Comparison of ENCODE assay signal across 1 cellular context in the genomic region with DNA sequence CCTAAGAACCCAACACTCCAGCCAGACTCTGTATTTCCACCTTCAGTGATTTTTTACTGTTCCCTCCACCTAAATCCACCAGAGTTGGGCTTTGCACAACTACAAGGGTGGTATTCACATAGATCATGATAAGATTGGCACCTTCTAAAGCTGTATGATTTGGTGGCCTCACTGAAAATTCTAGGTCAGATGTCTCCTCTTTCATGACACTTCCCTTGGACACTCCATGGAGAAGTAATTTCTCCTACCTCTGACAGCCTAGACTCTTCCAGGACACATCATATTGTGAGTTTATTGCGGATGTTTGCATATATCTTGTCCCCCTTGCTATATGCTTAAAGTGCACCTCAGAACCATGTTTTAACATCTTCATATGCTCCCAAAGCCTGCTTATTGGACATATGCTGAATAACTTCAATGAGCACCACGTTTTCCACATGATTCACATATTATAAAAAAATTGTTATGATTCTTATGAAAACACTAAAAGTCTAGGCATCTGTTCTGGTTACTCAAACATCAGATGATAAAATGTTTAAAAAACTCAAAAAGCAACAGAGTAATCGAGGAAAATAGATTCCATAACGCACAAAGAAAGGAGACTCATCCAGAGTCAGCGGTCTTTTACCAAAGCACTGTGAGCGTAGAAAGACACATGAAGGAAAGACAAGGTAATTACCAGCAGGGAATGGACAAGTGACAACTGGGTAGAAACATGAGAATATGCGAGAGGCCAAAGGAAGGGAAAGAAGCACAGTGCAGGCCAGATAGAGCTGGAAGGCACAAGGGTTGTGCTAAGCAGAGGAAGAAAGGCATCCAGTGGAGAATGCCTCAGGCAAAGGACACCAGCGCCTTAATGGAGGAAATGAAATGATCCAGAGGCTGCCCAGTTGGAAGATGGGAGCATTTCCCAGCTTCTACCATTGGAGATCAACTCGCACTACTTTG.
TF ChIP-seq lines count a peak whose summit lies in the region.

No MANE protein-coding gene starts in this region.

TF ChIP-seq in GM23338, 12 proteins besides CTCF, POLR2A, EP300 and RAD21 (continued from another document):
- TF ChIP-seq, protein P1, sequence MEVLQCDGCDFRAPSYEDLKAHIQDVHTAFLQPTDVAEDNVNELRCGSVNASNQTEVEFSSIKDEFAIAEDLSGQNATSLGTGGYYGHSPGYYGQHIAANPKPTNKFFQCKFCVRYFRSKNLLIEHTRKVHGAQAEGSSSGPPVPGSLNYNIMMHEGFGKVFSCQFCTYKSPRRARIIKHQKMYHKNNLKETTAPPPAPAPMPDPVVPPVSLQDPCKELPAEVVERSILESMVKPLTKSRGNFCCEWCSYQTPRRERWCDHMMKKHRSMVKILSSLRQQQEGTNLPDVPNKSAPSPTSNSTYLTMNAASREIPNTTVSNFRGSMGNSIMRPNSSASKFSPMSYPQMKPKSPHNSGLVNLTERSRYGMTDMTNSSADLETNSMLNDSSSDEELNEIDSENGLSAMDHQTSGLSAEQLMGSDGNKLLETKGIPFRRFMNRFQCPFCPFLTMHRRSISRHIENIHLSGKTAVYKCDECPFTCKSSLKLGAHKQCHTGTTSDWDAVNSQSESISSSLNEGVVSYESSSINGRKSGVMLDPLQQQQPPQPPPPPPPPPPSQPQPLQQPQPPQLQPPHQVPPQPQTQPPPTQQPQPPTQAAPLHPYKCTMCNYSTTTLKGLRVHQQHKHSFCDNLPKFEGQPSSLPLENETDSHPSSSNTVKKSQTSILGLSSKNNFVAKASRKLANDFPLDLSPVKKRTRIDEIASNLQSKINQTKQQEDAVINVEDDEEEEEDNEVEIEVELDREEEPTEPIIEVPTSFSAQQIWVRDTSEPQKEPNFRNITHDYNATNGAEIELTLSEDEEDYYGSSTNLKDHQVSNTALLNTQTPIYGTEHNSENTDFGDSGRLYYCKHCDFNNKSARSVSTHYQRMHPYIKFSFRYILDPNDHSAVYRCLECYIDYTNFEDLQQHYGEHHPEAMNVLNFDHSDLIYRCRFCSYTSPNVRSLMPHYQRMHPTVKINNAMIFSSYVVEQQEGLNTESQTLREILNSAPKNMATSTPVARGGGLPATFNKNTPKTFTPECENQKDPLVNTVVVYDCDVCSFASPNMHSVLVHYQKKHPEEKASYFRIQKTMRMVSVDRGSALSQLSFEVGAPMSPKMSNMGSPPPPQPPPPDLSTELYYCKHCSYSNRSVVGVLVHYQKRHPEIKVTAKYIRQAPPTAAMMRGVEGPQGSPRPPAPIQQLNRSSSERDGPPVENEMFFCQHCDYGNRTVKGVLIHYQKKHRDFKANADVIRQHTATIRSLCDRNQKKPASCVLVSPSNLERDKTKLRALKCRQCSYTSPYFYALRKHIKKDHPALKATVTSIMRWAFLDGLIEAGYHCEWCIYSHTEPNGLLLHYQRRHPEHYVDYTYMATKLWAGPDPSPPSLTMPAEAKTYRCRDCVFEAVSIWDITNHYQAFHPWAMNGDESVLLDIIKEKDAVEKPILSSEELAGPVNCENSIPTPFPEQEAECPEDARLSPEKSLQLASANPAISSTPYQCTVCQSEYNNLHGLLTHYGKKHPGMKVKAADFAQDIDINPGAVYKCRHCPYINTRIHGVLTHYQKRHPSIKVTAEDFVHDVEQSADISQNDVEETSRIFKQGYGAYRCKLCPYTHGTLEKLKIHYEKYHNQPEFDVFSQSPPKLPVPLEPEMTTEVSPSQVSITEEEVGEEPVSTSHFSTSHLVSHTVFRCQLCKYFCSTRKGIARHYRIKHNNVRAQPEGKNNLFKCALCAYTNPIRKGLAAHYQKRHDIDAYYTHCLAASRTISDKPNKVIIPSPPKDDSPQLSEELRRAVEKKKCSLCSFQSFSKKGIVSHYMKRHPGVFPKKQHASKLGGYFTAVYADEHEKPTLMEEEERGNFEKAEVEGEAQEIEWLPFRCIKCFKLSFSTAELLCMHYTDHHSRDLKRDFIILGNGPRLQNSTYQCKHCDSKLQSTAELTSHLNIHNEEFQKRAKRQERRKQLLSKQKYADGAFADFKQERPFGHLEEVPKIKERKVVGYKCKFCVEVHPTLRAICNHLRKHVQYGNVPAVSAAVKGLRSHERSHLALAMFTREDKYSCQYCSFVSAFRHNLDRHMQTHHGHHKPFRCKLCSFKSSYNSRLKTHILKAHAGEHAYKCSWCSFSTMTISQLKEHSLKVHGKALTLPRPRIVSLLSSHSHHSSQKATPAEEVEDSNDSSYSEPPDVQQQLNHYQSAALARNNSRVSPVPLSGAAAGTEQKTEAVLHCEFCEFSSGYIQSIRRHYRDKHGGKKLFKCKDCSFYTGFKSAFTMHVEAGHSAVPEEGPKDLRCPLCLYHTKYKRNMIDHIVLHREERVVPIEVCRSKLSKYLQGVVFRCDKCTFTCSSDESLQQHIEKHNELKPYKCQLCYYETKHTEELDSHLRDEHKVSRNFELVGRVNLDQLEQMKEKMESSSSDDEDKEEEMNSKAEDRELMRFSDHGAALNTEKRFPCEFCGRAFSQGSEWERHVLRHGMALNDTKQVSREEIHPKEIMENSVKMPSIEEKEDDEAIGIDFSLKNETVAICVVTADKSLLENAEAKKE (CRISPR knock-in tag; IDR thresholded peaks at IDR 0.05) = no peak
- no peak for TF ChIP-seq STAT1 (IDR thresholded peaks at IDR 0.05; ENCODE audit: unreplicated experiment)
- no peak for TF ChIP-seq ZNF114 (CRISPR knock-in tag; IDR thresholded peaks at IDR 0.05)
- TF ChIP-seq CREB1 (CRISPR knock-in tag; IDR thresholded peaks at IDR 0.05; ENCODE audit: low read depth) = no peak
